ENCODE assay signal across 26 cellular contexts in the genomic region with DNA sequence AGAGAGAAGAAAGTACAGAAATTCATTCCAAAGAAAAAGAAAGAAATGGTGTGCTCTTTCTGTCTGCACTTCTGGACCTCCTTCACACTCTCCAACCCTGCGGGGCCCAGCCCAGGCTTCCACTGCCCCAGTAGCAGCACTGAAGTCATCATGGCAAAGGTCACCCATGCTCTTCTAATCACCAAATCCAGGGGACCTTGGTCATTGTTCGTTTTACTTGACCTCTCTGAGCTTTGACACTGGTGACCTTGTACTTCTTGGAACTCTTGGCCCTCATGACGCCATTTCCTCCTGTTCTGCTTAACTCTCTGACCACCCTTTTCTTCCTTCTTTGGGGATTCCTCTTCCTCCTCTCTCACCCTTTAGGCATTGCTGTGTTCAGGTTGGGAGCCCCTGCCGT.
DNase-seq lines count a peak whose midpoint lies in the region; ATAC-seq, FAIRE-seq and TF ChIP-seq lines count a peak whose summit lies in the region.
"Had no signal": no experiment of that assay in that cellular context is flagged by ENCODE, and none has a peak within 500 bp of the region (broad histone marks: within the 10 kb centered on the region; RNA-seq: fewer than 3 reads in every experiment).

No MANE protein-coding gene starts in this region.

- BruUV-seq in Panc1 (replicated peaks; lab: Mats Ljungman, UMichigan): no TSS peak
- no TSS peak for BruUV-seq in endothelial cell of umbilical vein (replicated peaks; lab: Mats Ljungman, UMichigan)

- dilution Hi-C loops in endothelial cell of umbilical vein (cut with MboI; ENCODE audit: extremely low pct_ligation_motif_present, low sequenced_read_pairs): no loop called here

- no peak overlapping the region for H3K9ac ChIP-seq in BLaER1
- no peak overlapping the region for H3K9ac ChIP-seq in endothelial cell of umbilical vein (replicated peaks; ENCODE audit: extremely low read depth, insufficient read depth, low read length)

- H3K27ac ChIP-seq in BLaER1 (peak overlapping the region; percentile 41; the same call in 1 of the 2 replicates), Panc1 (ENCODE audit: low read length) (0 out of 2 replicates have a peak overlapping the region, but pooled peaks have one; percentile 29), endothelial cell of umbilical vein (ENCODE audit: insufficient read depth, low read depth, low read length) (no peak overlapping the region)
- H3K27ac ChIP-seq: brain microvascular endothelial cell, ovary, RWPE1, SK-N-MC, WERI-Rb-1 had no signal

- intact Hi-C loops in Panc1 (cut with micrococcal nuclease; ENCODE audit: unreplicated experiment): no loop called here
- intact Hi-C loops in endothelial cell of umbilical vein (cut with micrococcal nuclease): no loop called here
- intact Hi-C loops in natural killer cell (cut with micrococcal nuclease): no loop called here

- H3K4me2 ChIP-seq in BLaER1 (peak overlapping the region; percentile 43), endothelial cell of umbilical vein (ENCODE audit: insufficient read depth, low read length) (no peak overlapping the region)

- no peaks in the 10 kb centered on the region for H3K27me3 ChIP-seq in BLaER1
- no peaks in the 10 kb centered on the region for H3K27me3 ChIP-seq in Panc1 (ENCODE audit: control insufficient read depth, insufficient read depth, low read length)
- no peaks in the 10 kb centered on the region for H3K27me3 ChIP-seq in endothelial cell of umbilical vein (ENCODE audit: control insufficient read depth in 2 of 2, insufficient read depth in 2 of 2, low read length in 2 of 2)
- H3K27me3 ChIP-seq: brain microvascular endothelial cell, MG63, ovary had no signal

- H3K4me1 Mint-ChIP-seq in natural killer cell: peaks cover 71 to 85% of the 10 kb centered on the region in 2 donors

- no peak for TF ChIP-seq CTCF in Panc1 (IDR thresholded peaks at IDR 0.05)
- no peak for TF ChIP-seq CTCF in endothelial cell of umbilical vein (IDR thresholded peaks at IDR 0.05; ENCODE audit: extremely low read depth in 1 of 2, insufficient read depth in 1 of 2, low read depth in 1 of 2, low read length in 2 of 2)
- TF ChIP-seq CTCF in natural killer cell (IDR thresholded peaks at IDR 0.05): no peak

- H3K4me3 ChIP-seq in BLaER1 (no peak overlapping the region), Panc1 (ENCODE audit: low read depth in 2 of 2, low read length in 2 of 2) (no peak overlapping the region), endothelial cell of umbilical vein (replicated peaks in 1 of 3; ENCODE audit: insufficient read depth in 1 of 3, low read depth in 1 of 3, low read length in 3 of 3) (no peak overlapping the region)
- H3K4me3 ChIP-seq: coronary artery, MG63, ovary, SK-N-MC had no signal

- peaks cover 12% of the 10 kb centered on the region in 2 donors for H3K9me3 Mint-ChIP-seq in natural killer cell
- H3K9me3 Mint-ChIP-seq: activated T-helper 2 cell treated with anti-CD3 and anti-CD28 coated beads, Interferon-gamma antibody, Interleukin-2, Interleukin-4, amounts not matched to agents 10 μg/mL and 5 μg/mL and 100 μg/mL, durations not matched to agents 14 hours and 24 hours and 36 hours had no signal

- FAIRE-seq in endothelial cell of umbilical vein (lab: Jason Lieb, UNC): peak; percentile 77
- FAIRE-seq: keratinocyte had no signal

- TF ChIP-seq POLR2A in endothelial cell of umbilical vein (IDR thresholded peaks at IDR 0.05; ENCODE audit: low read depth, low read length): no peak

- no peak for DNase-seq in Panc1 (ENCODE audit: low read depth, low spot score)
- DNase-seq in endothelial cell of umbilical vein (ENCODE audit: low read depth, low spot score): no peak
- DNase-seq in natural killer cell: no peak
- DNase-seq in stimulated activated naive CD8-positive, alpha-beta T cell treated with anti-CD3 and anti-CD28 coated beads, Interleukin-15, Interleukin-2, amounts not matched to agents 100 U/mL and 50 U/mL, for 24 hours: no peak
- DNase-seq in DMS153 treated with DMSO at 0.1 percent for 48 hours (lab: John Stamatoyannopoulos, UW; ENCODE audit: unreplicated experiment): no peak
- DNase-seq: activated CD4-positive, alpha-beta T cell treated with anti-CD3 and anti-CD28 coated beads, Interleukin-2, amount 10 ng/mL, durations not matched to agents 7 days and 5 days; brain microvascular endothelial cell; C1 segment of cervical spinal cord; MG63; NCI-H1417; NCI-H446; NCI-H82; stimulated activated CD4-positive, alpha-beta T cell treated with anti-CD3 and anti-CD28 coated beads, Interleukin-12 subunit alpha, Interleukin-12 subunit beta, amount 100 ng/mL, for 4 hours; stimulated activated CD4-positive, alpha-beta T cell treated with anti-CD3 and anti-CD28 coated beads, Interleukin-4, amount 100 ng/mL, for 4 hours; stimulated activated naive CD4-positive, alpha-beta T cell treated with Interleukin-2 at 50 U/mL for 16 hours; T-helper 2 cell; WERI-Rb-1 had no signal

- CTCF ChIA-PET in Panc1 (lab: Charles Lee) (no interaction called here), endothelial cell of umbilical vein (lab: Charles Lee) (no interaction called here)

- ATAC-seq in Panc1 (no peak), natural killer cell (no peak), GM19324 (IDR thresholded peaks at IDR 0.05; ENCODE audit: low FRiP score, unreplicated experiment) (no peak), GM21423 (IDR thresholded peaks at IDR 0.05; ENCODE audit: unreplicated experiment) (no peak)
- no peak for ATAC-seq in stimulated activated naive CD8-positive, alpha-beta T cell treated with anti-CD3 and anti-CD28 coated beads, Interleukin-15, Interleukin-2, amounts not matched to agents 100 U/mL and 50 U/mL, for 24 hours

- no peak overlapping the region for H2AFZ ChIP-seq in endothelial cell of umbilical vein (ENCODE audit: low read depth, low read length)

- H3K36me3 Mint-ChIP-seq in natural killer cell: no peaks in the 10 kb centered on the region

- H3K9me3 ChIP-seq in BLaER1: no peaks in the 10 kb centered on the region
- no peaks in the 10 kb centered on the region for H3K9me3 ChIP-seq in Panc1 (ENCODE audit: control insufficient read depth, insufficient read depth, low read depth, low read length)
- no peaks in the 10 kb centered on the region for H3K9me3 ChIP-seq in endothelial cell of umbilical vein (replicated peaks; ENCODE audit: control insufficient read depth, insufficient read depth, low read length)
- H3K9me3 ChIP-seq: MG63, ovary had no signal

- no peaks in the 10 kb centered on the region for H3K27me3 Mint-ChIP-seq in natural killer cell (ENCODE audit: low read depth in 2 of 2)

- no peaks in the 10 kb centered on the region for H3K36me3 ChIP-seq in BLaER1
- no peaks in the 10 kb centered on the region for H3K36me3 ChIP-seq in Panc1 (ENCODE audit: control insufficient read depth, insufficient read depth, low read length)
- no peaks in the 10 kb centered on the region for H3K36me3 ChIP-seq in endothelial cell of umbilical vein (ENCODE audit: control insufficient read depth in 2 of 2, extremely low read depth in 1 of 2, insufficient read depth in 2 of 2, low read length in 2 of 2)
- H3K36me3 ChIP-seq: brain microvascular endothelial cell, MG63, ovary had no signal

- POLR2A ChIA-PET in Panc1 (lab: Charles Lee): no interaction called here
- POLR2A ChIA-PET in endothelial cell of umbilical vein (lab: Charles Lee): no interaction called here

- in situ Hi-C loops in Panc1 (cut with HindIII; ENCODE audit: low pct_unique_long_range_greater_than_20kb, low sequenced_read_pairs): no loop called here

- H3K27ac Mint-ChIP-seq in natural killer cell: peak overlapping the region; percentile 94 to 100
- H3K27ac Mint-ChIP-seq: activated CD4-positive, alpha-beta T cell treated with anti-CD3 and anti-CD28 coated beads, Interleukin-2, amount 10 ng/mL, durations not matched to agents 7 days and 5 days had no signal

- peak overlapping the region; percentile 56 for H3K4me3 Mint-ChIP-seq in natural killer cell
- H3K4me3 Mint-ChIP-seq: activated CD4-positive, alpha-beta T cell treated with anti-CD3 and anti-CD28 coated beads, Interleukin-2, amount 10 ng/mL, durations not matched to agents 7 days and 5 days had no signal

- no peaks in the 10 kb centered on the region for H4K20me1 ChIP-seq in BLaER1
- H4K20me1 ChIP-seq in endothelial cell of umbilical vein (replicated peaks; ENCODE audit: control insufficient read depth, extremely low read depth, insufficient read depth, low read length): no peaks in the 10 kb centered on the region

- no peaks in the 10 kb centered on the region for H3K79me2 ChIP-seq in endothelial cell of umbilical vein (ENCODE audit: control insufficient read depth, insufficient read depth, low read length)

- no peaks in the 10 kb centered on the region for H3K9me1 ChIP-seq in endothelial cell of umbilical vein (replicated peaks; ENCODE audit: control insufficient read depth, extremely low read depth, insufficient read depth, low read length)

- peaks cover 77% of the 10 kb centered on the region for H3K4me1 ChIP-seq in BLaER1
- peaks cover 37% of the 10 kb centered on the region for H3K4me1 ChIP-seq in Panc1 (ENCODE audit: control insufficient read depth, insufficient read depth, low read length)
- peaks cover 71% of the 10 kb centered on the region for H3K4me1 ChIP-seq in endothelial cell of umbilical vein (ENCODE audit: control insufficient read depth, extremely low read depth, insufficient read depth, low read length)

TF ChIP-seq in endothelial cell of umbilical vein, 7 proteins besides CTCF, POLR2A, EP300 and RAD21:
- no peak for TF ChIP-seq EZH2 (IDR thresholded peaks at IDR 0.05; ENCODE audit: borderline replicate concordance, low read depth, low read length, severe bottlenecking)
- TF ChIP-seq MAX (IDR thresholded peaks at IDR 0.05; ENCODE audit: insufficient read depth, insufficient read length): no peak
- TF ChIP-seq FOS (IDR thresholded peaks at IDR 0.05; ENCODE audit: borderline replicate concordance, insufficient read depth, low read length): no peak
- TF ChIP-seq GATA2 (IDR thresholded peaks at IDR 0.05; ENCODE audit: insufficient read depth, insufficient read length, low read depth, low read length): no peak
- TF ChIP-seq JUN (IDR thresholded peaks at IDR 0.05; ENCODE audit: borderline replicate concordance, insufficient read depth, insufficient read length, low read depth): no peak
- no peak for TF ChIP-seq POLR2AphosphoS5 (IDR thresholded peaks at IDR 0.05; ENCODE audit: insufficient read depth, low read depth, low read length)
- TF ChIP-seq MYC (IDR thresholded peaks at IDR 0.05; ENCODE audit: low read depth, low read length): no peak
